In the genomic region with DNA sequence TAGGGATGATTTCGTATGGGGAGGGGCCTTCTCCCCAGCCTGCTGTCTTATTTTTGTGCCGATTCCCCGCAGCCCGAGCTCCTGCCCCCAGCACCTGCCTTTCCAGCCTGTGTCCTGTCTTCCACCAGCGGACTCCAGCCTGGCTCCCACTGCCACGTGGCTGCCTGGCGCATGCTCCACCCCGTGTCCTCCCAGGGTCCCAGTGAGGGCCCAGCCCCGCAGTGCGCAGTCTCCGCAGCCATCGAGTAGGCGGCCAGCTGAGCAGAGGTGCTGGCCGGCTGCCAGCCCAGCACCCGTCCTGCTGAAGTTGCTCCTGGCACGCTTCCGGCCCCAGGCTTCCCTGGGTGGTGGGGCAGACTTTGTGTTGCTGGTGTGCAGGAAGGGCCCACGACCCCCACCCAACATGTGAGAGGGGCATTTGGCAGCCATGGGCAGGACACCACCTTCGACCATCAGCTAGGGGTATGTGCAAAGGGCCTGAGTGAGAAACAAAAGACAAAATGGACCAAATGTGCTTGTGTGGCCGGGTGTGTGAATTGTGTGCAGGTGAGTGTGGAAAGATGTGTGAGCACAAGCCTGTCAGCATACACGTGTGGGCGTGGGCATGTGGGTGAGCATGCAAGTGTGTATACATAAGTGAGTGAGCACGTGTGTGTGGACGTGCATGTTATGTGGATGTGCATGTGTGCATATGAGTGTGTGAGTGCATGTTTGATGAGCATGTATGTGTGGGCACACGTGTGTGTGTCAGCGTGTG, we compare ENCODE assay signal across 11 cellular contexts. TPM values are rescaled to one million over a fixed set of nuclear protein-coding genes. Genes with fewer than 3 reads are reported as not detected.
DNase-seq lines count a peak whose midpoint lies in the region; ATAC-seq and TF ChIP-seq lines count a peak whose summit lies in the region.
"Had no signal": no experiment of that assay in that cellular context is flagged by ENCODE, and none has a peak within 500 bp of the region (broad histone marks: within the 10 kb centered on the region; RNA-seq: fewer than 3 reads in every experiment).

No MANE protein-coding gene starts in this region.

- H3K27ac ChIP-seq in MM.1S (ENCODE audit: low read length) = no peak overlapping the region
- peak overlapping the region in 2 of 4 donors; percentile 33 to 48 for H3K27ac ChIP-seq in body of pancreas
- peak overlapping the region; percentile 49 to 71 for H3K27ac ChIP-seq in liver (ENCODE audit: low read depth in 1 of 2, low read length in 2 of 2)

- no peaks in the 10 kb centered on the region for H3K9me3 ChIP-seq in BE2C
- no peaks in the 10 kb centered on the region for H3K9me3 ChIP-seq in MM.1S (replicated peaks; ENCODE audit: insufficient read depth, low read length)
- H3K9me3 ChIP-seq in body of pancreas = no peaks in the 10 kb centered on the region
- no peaks in the 10 kb centered on the region for H3K9me3 ChIP-seq in liver (ENCODE audit: control insufficient read depth in 4 of 4, low read length in 3 of 4)

- H3K4me3 ChIP-seq in BE2C (ENCODE audit: low read depth, low read length) (peak overlapping the region; percentile 49), MM.1S (ENCODE audit: low read length) (no peak overlapping the region; the same call in 1 of the 2 replicates), body of pancreas (no peak overlapping the region), liver (ENCODE audit: low read depth in 1 of 3, low read length in 3 of 3) (peak overlapping the region in 1 of 3 donors; percentile 10)

- 0 out of 2 replicates have a peak, but pooled peaks cover 3% of the 10 kb centered on the region for H3K79me2 ChIP-seq in MM.1S (ENCODE audit: low read length)

- H3K36me3 ChIP-seq in BE2C (no peaks in the 10 kb centered on the region), MM.1S (replicated peaks; ENCODE audit: insufficient read depth, low read length) (no peaks in the 10 kb centered on the region), body of pancreas (replicated peaks in 1 of 2; ENCODE audit: insufficient read depth in 1 of 2, low read depth in 2 of 2) (no peaks in the 10 kb centered on the region), liver (ENCODE audit: control insufficient read depth in 4 of 4, insufficient read depth in 3 of 4, low read depth in 1 of 4, low read length in 3 of 4) (no peaks in the 10 kb centered on the region)

- 37 to 50% methylated on average over 24 to 26 of the region's 26 CpGs for WGBS in body of pancreas, 2 donors
- 67% methylated on average over 26 of the region's 26 CpGs for WGBS in liver

- no peak overlapping the region for H3K4me3 Mint-ChIP-seq in activated CD8-positive, alpha-beta T cell treated with anti-CD3 and anti-CD28 coated beads, Interleukin-2, amount 10 ng/mL, durations not matched to agents 7 days and 5 days
- H3K4me3 Mint-ChIP-seq: activated T-cell treated with anti-CD3 and anti-CD28 coated beads, Interleukin-2, amount 50 U/mL, for 72 hours; B cell had no signal

- peaks cover 7% of the 10 kb centered on the region for H3K4me1 Mint-ChIP-seq in activated CD8-positive, alpha-beta T cell treated with anti-CD3 and anti-CD28 coated beads, Interleukin-2, amount 10 ng/mL, durations not matched to agents 7 days and 5 days (ENCODE audit: low read depth)

- H3K9ac ChIP-seq in MM.1S (ENCODE audit: low read length) (no peak overlapping the region), liver (ENCODE audit: low read depth in 1 of 2, low read length in 2 of 2) (peak overlapping the region in 1 of 2 donors; percentile 26)

- H3K9me3 Mint-ChIP-seq in activated CD8-positive, alpha-beta T cell treated with anti-CD3 and anti-CD28 coated beads, Interleukin-2, amount 10 ng/mL, durations not matched to agents 7 days and 5 days (ENCODE audit: insufficient read depth) = no peaks in the 10 kb centered on the region
- H3K9me3 Mint-ChIP-seq: activated T-cell treated with anti-CD3 and anti-CD28 coated beads, Interleukin-2, amount 50 U/mL, for 72 hours had no signal

- no peak overlapping the region for H2AFZ ChIP-seq in MM.1S (ENCODE audit: low read length)

- POLR2A ChIA-PET in activated CD8-positive, alpha-beta T cell treated with anti-CD3 and anti-CD28 coated beads, Interleukin-2, amount 10 ng/mL, durations not matched to agents 7 days and 5 days (lab: Charles Lee) = no interaction called here

- CTCF ChIA-PET in activated CD8-positive, alpha-beta T cell treated with anti-CD3 and anti-CD28 coated beads, Interleukin-2, amount 10 ng/mL, durations not matched to agents 7 days and 5 days (lab: Charles Lee) = interaction anchor here (3.1 kb wide), 1 partner anchor 26 kb away, joined by 15 read pairs; no protein-coding TSS in a partner anchor

- H3K36me3 Mint-ChIP-seq in activated CD8-positive, alpha-beta T cell treated with anti-CD3 and anti-CD28 coated beads, Interleukin-2, amount 10 ng/mL, durations not matched to agents 7 days and 5 days (ENCODE audit: low read depth) = no peaks in the 10 kb centered on the region

- intact Hi-C loops in body of pancreas (cut with DNase I) = no loop called here

- no peak overlapping the region for H3K4me2 ChIP-seq in MM.1S (ENCODE audit: low read depth, low read length)

- TF ChIP-seq CTCF in BE2C (IDR thresholded peaks at IDR 0.05; ENCODE audit: low read depth, low read length) = no peak
- no peak for TF ChIP-seq CTCF in MM.1S (IDR thresholded peaks at IDR 0.05; ENCODE audit: low read length)
- TF ChIP-seq CTCF in body of pancreas (IDR thresholded peaks at IDR 0.05) = no peak
- no peak for TF ChIP-seq CTCF in liver (IDR thresholded peaks at IDR 0.05; ENCODE audit: low read depth, low read length, missing input control)

- DNase-seq in BE2C (peak; percentile 96), MM.1S (peak; percentile 14), body of pancreas (peak; percentile 72 to 92 (median 88))
- DNase-seq in activated CD4-positive, alpha-beta T cell treated with anti-CD3 and anti-CD28 coated beads, Interleukin-2, amount 50 U/mL, for 4 hours = no peak
- no peak for DNase-seq in activated CD8-positive, alpha-beta T cell treated with anti-CD3 and anti-CD28 coated beads, Interleukin-2, amount 10 ng/mL, durations not matched to agents 7 days and 5 days
- DNase-seq in activated naive CD4-positive, alpha-beta T cell (lab: John Stamatoyannopoulos, UW) = no peak
- DNase-seq: activated T-cell treated with anti-CD3 and anti-CD28 coated beads, Interleukin-2, amount 50 U/mL, for 72 hours; stimulated activated CD4-positive, alpha-beta T cell treated with anti-CD3 and anti-CD28 coated beads, Interleukin-4, amount 100 ng/mL, for 1 hour had no signal

- H3K9me2 ChIP-seq in MM.1S (replicated peaks; ENCODE audit: insufficient read depth, low read length) = no peaks in the 10 kb centered on the region

- H3K27me3 Mint-ChIP-seq in activated CD8-positive, alpha-beta T cell treated with anti-CD3 and anti-CD28 coated beads, Interleukin-2, amount 10 ng/mL, durations not matched to agents 7 days and 5 days (ENCODE audit: low read depth) = no peaks in the 10 kb centered on the region

- H3K4me1 ChIP-seq in BE2C (peaks cover 19% of the 10 kb centered on the region), MM.1S (ENCODE audit: low read length) (0 out of 2 replicates have a peak, but pooled peaks cover 2% of the 10 kb centered on the region), body of pancreas (peaks cover 49% of the 10 kb centered on the region), liver (ENCODE audit: control insufficient read depth in 4 of 4, insufficient read depth in 4 of 4, low read length in 3 of 4) (peaks cover 4 to 54% (median 34%) of the 10 kb centered on the region in 4 donors)

- no peak overlapping the region for H3K27ac Mint-ChIP-seq in activated CD8-positive, alpha-beta T cell treated with anti-CD3 and anti-CD28 coated beads, Interleukin-2, amount 10 ng/mL, durations not matched to agents 7 days and 5 days
- H3K27ac Mint-ChIP-seq: activated T-cell treated with anti-CD3 and anti-CD28 coated beads, Interleukin-2, amount 50 U/mL, for 72 hours; B cell had no signal

- no peak for TF ChIP-seq RAD21 in liver (IDR thresholded peaks at IDR 0.05)

- peak in 1 of 3 donors; percentile 25 for TF ChIP-seq POLR2A in body of pancreas (IDR thresholded peaks at IDR 0.05)

- H3K27me3 ChIP-seq in BE2C (no peaks in the 10 kb centered on the region), MM.1S (replicated peaks; ENCODE audit: insufficient read depth, low read length) (peaks cover 60% of the 10 kb centered on the region), body of pancreas (no peaks in the 10 kb centered on the region), liver (ENCODE audit: control insufficient read depth in 4 of 4, insufficient read depth in 4 of 4, low read length in 3 of 4) (no peaks in the 10 kb centered on the region)

- H3F3A ChIP-seq in MM.1S (ENCODE audit: insufficient read depth, low read length) = no peaks in the 10 kb centered on the region

- peak; percentile 73 for ATAC-seq in body of pancreas
- ATAC-seq in activated CD8-positive, alpha-beta T cell treated with anti-CD3 and anti-CD28 coated beads, Interleukin-2, amount 10 ng/mL, durations not matched to agents 7 days and 5 days = no peak
- no peak for ATAC-seq in HG03469 (IDR thresholded peaks at IDR 0.05; ENCODE audit: unreplicated experiment)
- ATAC-seq: activated T-cell treated with anti-CD3 and anti-CD28 coated beads, Interleukin-2, amount 50 U/mL, for 72 hours had no signal

- no peaks in the 10 kb centered on the region for H4K20me1 ChIP-seq in MM.1S (ENCODE audit: insufficient read depth, low read length)

TF ChIP-seq in liver, 16 proteins besides CTCF, POLR2A, EP300 and RAD21 (continues in another document):
- TF ChIP-seq, protein P1, sequence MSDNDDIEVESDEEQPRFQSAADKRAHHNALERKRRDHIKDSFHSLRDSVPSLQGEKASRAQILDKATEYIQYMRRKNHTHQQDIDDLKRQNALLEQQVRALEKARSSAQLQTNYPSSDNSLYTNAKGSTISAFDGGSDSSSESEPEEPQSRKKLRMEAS (IDR thresholded peaks at IDR 0.05) = no peak
- no peak for TF ChIP-seq TAF1 (conservative IDR thresholded peaks at IDR 0.05)
- no peak for TF ChIP-seq FOXA1 (IDR thresholded peaks at IDR 0.05)
- TF ChIP-seq SP1 (IDR thresholded peaks at IDR 0.05) = no peak

RNA-seq across cellular contexts. Expression of a gene that starts 55.9 kb away (rescaled TPM):
- 68.7 TPM for polyA plus RNA-seq in BE2C (2012; ENCODE audit: insufficient read depth, insufficient read length, low read depth)
- 1 to 10 TPM in 1 of 2 donors, under 1 TPM in 1; 0.66 to 1.8 TPM for total RNA-seq in body of pancreas
- total RNA-seq in liver = 1 to 10 TPM in 1 of 2 donors, under 1 TPM in 1; 0.33 to 1.1 TPM
- 10 to 100 TPM in 1 of 2 donors, 1 to 10 TPM in 1; 1.2 to 10.4 TPM for polyA plus RNA-seq in liver
- total RNA-seq in activated CD8-positive, alpha-beta T cell treated with anti-CD3 and anti-CD28 coated beads, Interleukin-2, amount 10 ng/mL, durations not matched to agents 7 days and 5 days = 1 to 10 TPM; 3.7 to 3.8 TPM

Comparison
In these comparisons a context has a peak if more than half of its experiments do, and no peak if none do; other contexts are left out.
1. DNase-seq: peak in BE2C (single experiment), MM.1S (single experiment) and body of pancreas (4 of 4); none in activated CD4-positive, alpha-beta T cell treated with anti-CD3 and anti-CD28 coated beads, Interleukin-2, amount 50 U/mL, for 4 hours (0 of 2), activated CD8-positive, alpha-beta T cell treated with anti-CD3 and anti-CD28 coated beads, Interleukin-2, amount 10 ng/mL, durations not matched to agents 7 days and 5 days (single experiment) and activated naive CD4-positive, alpha-beta T cell (0 of 4).